In the genomic region with DNA sequence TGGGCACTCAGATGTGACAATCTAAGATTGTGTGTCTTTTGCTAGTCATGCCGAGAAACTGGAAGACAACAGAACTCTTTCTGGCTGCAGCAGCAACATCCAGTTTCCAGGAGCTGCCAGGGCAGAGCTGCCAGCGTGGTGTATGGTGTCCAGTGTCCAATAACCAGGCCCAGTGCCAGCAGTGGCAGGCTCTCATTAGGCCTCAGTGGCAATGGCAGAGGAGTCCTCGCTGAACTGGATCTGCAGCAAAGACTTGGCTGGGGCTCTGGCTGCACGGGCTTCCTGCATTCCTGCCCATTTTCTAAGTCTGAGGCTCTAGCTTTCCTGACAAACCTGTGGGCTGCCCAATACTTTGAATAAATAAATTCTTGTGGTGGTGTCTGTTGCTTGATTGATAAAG, we compare ENCODE assay signal across 14 cellular contexts. TPM values are rescaled to one million over a fixed set of nuclear protein-coding genes. Genes with fewer than 3 reads are reported as not detected.
DNase-seq lines count a peak whose midpoint lies in the region; ATAC-seq, FAIRE-seq and TF ChIP-seq lines count a peak whose summit lies in the region.
"Had no signal": no experiment of that assay in that cellular context is flagged by ENCODE, and none has a peak within 500 bp of the region (broad histone marks: within the 10 kb centered on the region; RNA-seq: fewer than 3 reads in every experiment).

No MANE protein-coding gene starts in this region.

- intact Hi-C loops in K562 (cut with micrococcal nuclease), result no loop called here
- intact Hi-C loops in kidney (cut with DNase I), result no loop called here

- no TSS peak for BruUV-seq in K562 (replicated peaks; lab: Mats Ljungman, UMichigan)

- CTCF ChIA-PET in K562 (lab: Yijun Ruan, JAX; ENCODE audit: low intra/inter-chr PET ratio), result no interaction called here

- H2AFZ ChIP-seq in K562 (ENCODE audit: low read depth, low read length), result peak overlapping the region; percentile 49; the same call in 1 of the 2 replicates

- POLR2A ChIA-PET in K562 (lab: Yijun Ruan, JAX), result no interaction called here

- no peak overlapping the region for H3K9ac ChIP-seq in K562 (ENCODE audit: insufficient read depth in 1 of 2, low read depth in 2 of 2, low read length in 2 of 2)
- no peak overlapping the region for H3K9ac ChIP-seq in kidney (ENCODE audit: low read length in 2 of 2)

- TF ChIP-seq EP300 in K562 (IDR thresholded peaks at IDR 0.05; ENCODE audit: low read length), result no peak

- in situ Hi-C loops in K562 (cut with MboI) (no loop called here), KBM-7 (cut with MboI; ENCODE audit: low pct_unique_long_range_greater_than_20kb, low sequenced_read_pairs) (loop anchor here (25.0 kb wide), 1 partner anchor 339 kb away; no protein-coding TSS in a partner anchor)

- H3K4me2 ChIP-seq in K562 (ENCODE audit: insufficient read depth, low read length), result no peak overlapping the region

- H3K36me3 Mint-ChIP-seq in activated T-cell treated with anti-CD3 and anti-CD28 coated beads, Interleukin-2, amount 50 U/mL, for 4 hours (ENCODE audit: insufficient read depth), result no peaks in the 10 kb centered on the region

- TF ChIP-seq CTCF in K562 (IDR thresholded peaks at IDR 0.05 in 2 of 3, conservative IDR thresholded peaks at IDR 0.05 in 1 of 3; ENCODE audit: insufficient read depth in 2 of 3, low read depth in 1 of 3, low read length in 3 of 3), result no peak
- TF ChIP-seq CTCF in kidney (IDR thresholded peaks at IDR 0.05; ENCODE audit: borderline replicate concordance, extremely low read depth, insufficient read depth), result no peak

- DNase-seq in NCI-H1092 treated with DMSO at 0.1 percent for 48 hours (lab: John Stamatoyannopoulos, UW) (peak; percentile 55), K562 (ENCODE audit: extremely low read depth in 1 of 4, low spot score in 3 of 4) (no peak), kidney (peak; percentile 60), superior temporal gyrus (ENCODE audit: extremely low spot score) (peak; percentile 86), NCI-H187 (lab: John Stamatoyannopoulos, UW) (no peak), KBM-7 (no peak)
- DNase-seq in activated T-cell treated with anti-CD3 and anti-CD28 coated beads, Interleukin-2, amount 50 U/mL, for 4 hours, result no peak
- DNase-seq: activated CD4-positive, alpha-beta T cell treated with anti-CD3 and anti-CD28 coated beads for 48 hours; activated gamma-delta T cell; Kasumi-1; NCI-H774; stimulated activated naive CD4-positive, alpha-beta T cell treated with Interleukin-2 at 50 U/mL for 16 hours had no signal

- H3K27me3 ChIP-seq in K562 (ENCODE audit: control insufficient read depth in 2 of 2, insufficient read depth in 2 of 2, low read length in 2 of 2), result no peaks in the 10 kb centered on the region
- H3K27me3 ChIP-seq: cardiac muscle cell had no signal

- H3K27me3 Mint-ChIP-seq in activated T-cell treated with anti-CD3 and anti-CD28 coated beads, Interleukin-2, amount 50 U/mL, for 4 hours (ENCODE audit: low read depth), result no peaks in the 10 kb centered on the region

- H3K4me1 ChIP-seq in K562 (replicated peaks in 1 of 2; ENCODE audit: control insufficient read depth in 2 of 2, insufficient read depth in 2 of 2, low read length in 2 of 2) (peaks cover 0 to 6% of the 10 kb centered on the region in 2 experiments; a peak in 1 of 5 replicates), kidney (ENCODE audit: control insufficient read depth in 1 of 2, insufficient read depth in 1 of 2, low read depth in 1 of 2, low read length in 2 of 2) (peaks cover 0 to 4% of the 10 kb centered on the region in 2 donors)

- H3K36me3 ChIP-seq in K562 (ENCODE audit: control insufficient read depth, insufficient read depth, low read length), result no peaks in the 10 kb centered on the region
- no peaks in the 10 kb centered on the region for H3K36me3 ChIP-seq in kidney (ENCODE audit: control insufficient read depth in 1 of 2, insufficient read depth in 2 of 2, low read length in 2 of 2)
- H3K36me3 ChIP-seq: cardiac muscle cell had no signal

- no peak for TF ChIP-seq POLR2A in K562 (conservative IDR thresholded peaks at IDR 0.05)

- 36% methylated on average over 4 of the region's 4 CpGs for WGBS in K562 (ENCODE audit: insufficient coverage, low coverage, missing lambda C conversion rate)

- no peaks in the 10 kb centered on the region for H4K20me1 ChIP-seq in K562 (replicated peaks; ENCODE audit: control insufficient read depth, insufficient read depth, low read length)

- no peak for TF ChIP-seq RAD21 in K562 (CRISPR knock-in tag; conservative IDR thresholded peaks at IDR 0.05 in 1 of 2, IDR thresholded peaks at IDR 0.05 in 1 of 2)

- no peak for ATAC-seq in K562
- no peak for ATAC-seq in activated T-cell treated with anti-CD3 and anti-CD28 coated beads, Interleukin-2, amount 50 U/mL, for 4 hours

- H3K9me3 ChIP-seq in K562 (replicated peaks; ENCODE audit: control insufficient read depth, insufficient read depth, low read depth, low read length) (no peaks in the 10 kb centered on the region), kidney (ENCODE audit: control insufficient read depth in 1 of 2, low read length in 2 of 2) (no peaks in the 10 kb centered on the region)

- H3K4me3 ChIP-seq in K562, result no peak overlapping the region
- H3K4me3 ChIP-seq in kidney (ENCODE audit: low read length in 2 of 2), result no peak overlapping the region
- H3K4me3 ChIP-seq: cardiac muscle cell had no signal

- no peaks in the 10 kb centered on the region for H3K9me1 ChIP-seq in K562 (ENCODE audit: control insufficient read depth, insufficient read depth, low read length)

- H3K4me3 Mint-ChIP-seq in activated T-cell treated with anti-CD3 and anti-CD28 coated beads, Interleukin-2, amount 50 U/mL, for 4 hours, result no peak overlapping the region
- H3K4me3 Mint-ChIP-seq: neural crest cell had no signal

- no peaks in the 10 kb centered on the region for H3K4me1 Mint-ChIP-seq in activated T-cell treated with anti-CD3 and anti-CD28 coated beads, Interleukin-2, amount 50 U/mL, for 4 hours (ENCODE audit: low read depth)
- H3K4me1 Mint-ChIP-seq: neural crest cell had no signal

- H3K79me2 ChIP-seq in K562 (ENCODE audit: control insufficient read depth, insufficient read depth, low read length), result no peaks in the 10 kb centered on the region

- no peak for FAIRE-seq in K562 (lab: Jason Lieb, UNC)
- no peak for FAIRE-seq in kidney (lab: Jason Lieb, UNC)

- no peaks in the 10 kb centered on the region for H3K9me3 Mint-ChIP-seq in activated T-cell treated with anti-CD3 and anti-CD28 coated beads, Interleukin-2, amount 50 U/mL, for 4 hours
- H3K9me3 Mint-ChIP-seq: neural crest cell had no signal

- H3K27ac ChIP-seq in K562 (ENCODE audit: extremely low read depth, low read depth, low read length), result no peak overlapping the region
- H3K27ac ChIP-seq in kidney (ENCODE audit: low read depth in 2 of 2, low read length in 2 of 2), result no peak overlapping the region
- H3K27ac ChIP-seq: cardiac muscle cell had no signal

RNA-seq across cellular contexts. Expression of gene PPM1A, which starts 26.2 kb away (rescaled TPM):
- total RNA-seq in K562 (2011; cell fraction: chromatin; rRNA removed; ENCODE audit: low replicate concordance), result 20.9 and 54.9 TPM in 2 replicates
- total RNA-seq in K562 (2011; cell fraction: nucleolus; rRNA removed), result 2.7 and 4.5 TPM in 2 replicates
- total RNA-seq in K562 (2011; cell fraction: nucleoplasm; rRNA removed), result 12.0 and 24.3 TPM in 2 replicates
- 5.5 and 6.0 TPM in 2 replicates for total RNA-seq in K562 (2014; rRNA removed)
- total RNA-seq in K562 (2014; rRNA removed; fragmentation: Illumina TruSeq; extraction: Trizol), result 16.0 and 22.0 TPM in 2 replicates
- 13.7 TPM in 2 replicates for total RNA-seq in K562 (2015; rRNA removed; fragmentation: Illumina TruSeq; extraction: Trizol)
- 19.3 and 23.9 TPM in 2 replicates for total RNA-seq in K562 (2021)
- 13.5 and 21.4 TPM in 2 replicates for polyA plus RNA-seq in K562 (2011; rRNA removed)
- 2.8 and 9.5 TPM in 2 replicates for polyA plus RNA-seq in K562 (2011; cell fraction: cytosol; rRNA removed)
- polyA plus RNA-seq in K562 (2011; cell fraction: nucleus; rRNA removed), result 16.6 and 22.1 TPM in 2 replicates
- polyA plus RNA-seq in K562 (2012), result 12.5 and 16.4 TPM in 2 replicates
- 15.2 and 19.4 TPM in 2 replicates for polyA plus RNA-seq in K562 (2014; fragmentation: Illumina TruSeq; extraction: Trizol)
- 10 to 100 TPM; 10.1 to 13.6 TPM for polyA plus RNA-seq in K562 (2014; fragmentation: Nextera tagmentation; extraction: Ambion mirVana)
- 8.8 and 16.9 TPM in 2 replicates for polyA plus RNA-seq in K562 (2014; rRNA removed)
- polyA minus RNA-seq in K562 (2011; rRNA and poly(A)+ RNA removed), result 97.2 and 107 TPM in 2 replicates
- polyA minus RNA-seq in K562 (2011; cell fraction: cytosol; rRNA and poly(A)+ RNA removed), result 14.7 and 24.0 TPM in 2 replicates
- polyA minus RNA-seq in K562 (2011; cell fraction: nucleus; rRNA and poly(A)+ RNA removed), result 12.5 and 24.0 TPM in 2 replicates
- 60.3 TPM for total RNA-seq in kidney
- polyA plus RNA-seq in kidney (ENCODE audit: insufficient read depth, low read depth, low replicate concordance), result 42.3 TPM
- 10 to 100 TPM; 39.3 to 40.4 (median 40.0) TPM for total RNA-seq in activated T-cell treated with anti-CD3 and anti-CD28 coated beads, Interleukin-2, amount 50 U/mL, for 4 hours

RNA-seq across cellular contexts. Expression of gene DHRS7, which starts 57.6 kb away (rescaled TPM):
- 15.4 and 17.6 TPM in 2 replicates for total RNA-seq in K562 (2011; cell fraction: chromatin; rRNA removed; ENCODE audit: low replicate concordance)
- total RNA-seq in K562 (2011; cell fraction: nucleolus; rRNA removed), result 20.0 and 20.5 TPM in 2 replicates
- total RNA-seq in K562 (2011; cell fraction: nucleoplasm; rRNA removed), result 20.5 and 27.2 TPM in 2 replicates
- total RNA-seq in K562 (2014; rRNA removed) (18.5 and 21.6 TPM in 2 replicates), K562 (2014; rRNA removed; fragmentation: Illumina TruSeq; extraction: Trizol) (17.1 and 20.8 TPM in 2 replicates), K562 (2015; rRNA removed; fragmentation: Illumina TruSeq; extraction: Trizol) (13.9 and 14.3 TPM in 2 replicates), K562 (2021) (14.5 and 15.7 TPM in 2 replicates), kidney (93.7 TPM)
- polyA plus RNA-seq in K562 (2011; rRNA removed) (10.1 and 10.2 TPM in 2 replicates), K562 (2014; fragmentation: Illumina TruSeq; extraction: Trizol) (13.6 and 15.6 TPM in 2 replicates), K562 (2014; fragmentation: Nextera tagmentation; extraction: Ambion mirVana) (10 to 100 TPM; 16.4 to 20.1 TPM), K562 (2014; rRNA removed) (12.4 and 12.8 TPM in 2 replicates), kidney (ENCODE audit: insufficient read depth, low read depth, low replicate concordance) (128 TPM)
- 8.9 and 10.3 TPM in 2 replicates for polyA plus RNA-seq in K562 (2011; cell fraction: cytosol; rRNA removed)
- polyA plus RNA-seq in K562 (2011; cell fraction: nucleus; rRNA removed), result 4.3 and 6.8 TPM in 2 replicates
- 16.4 and 25.2 TPM in 2 replicates for polyA plus RNA-seq in K562 (2012)
- 8.4 and 14.6 TPM in 2 replicates for polyA minus RNA-seq in K562 (2011; rRNA and poly(A)+ RNA removed)
- polyA minus RNA-seq in K562 (2011; cell fraction: cytosol; rRNA and poly(A)+ RNA removed), result 3.0 and 5.6 TPM in 2 replicates
- 5.3 and 8.9 TPM in 2 replicates for polyA minus RNA-seq in K562 (2011; cell fraction: nucleus; rRNA and poly(A)+ RNA removed)
- total RNA-seq in activated T-cell treated with anti-CD3 and anti-CD28 coated beads, Interleukin-2, amount 50 U/mL, for 4 hours, result 10 to 100 TPM; 30.1 to 41.7 (median 35.2) TPM

Comparison
In these comparisons a context has a peak if more than half of its experiments do, and no peak if none do; other contexts are left out.
1. DNase-seq: peak in NCI-H1092 treated with DMSO at 0.1 percent for 48 hours (single experiment), kidney (single experiment) and superior temporal gyrus (single experiment); none in K562 (0 of 4), NCI-H187 (0 of 2), KBM-7 (single experiment) and activated T-cell treated with anti-CD3 and anti-CD28 coated beads, Interleukin-2, amount 50 U/mL, for 4 hours (single experiment).